Comparison of ENCODE assay signal across 8 cellular contexts in genomic region chr6:49551866-49552129, GRCh38. TPM values are rescaled to one million over a fixed set of nuclear protein-coding genes. Genes with fewer than 3 reads are reported as not detected.
DNase-seq lines count a peak whose midpoint lies in the region; ATAC-seq, FAIRE-seq and TF ChIP-seq lines count a peak whose summit lies in the region.

No MANE protein-coding gene starts in this region.

- no peaks in the 10 kb centered on the region for H3K9me3 Mint-ChIP-seq in activated naive CD4-positive, alpha-beta T cell treated with anti-CD3 and anti-CD28 coated beads, Interleukin-2, amount 50 U/mL, for 24 hours
- H3K9me3 Mint-ChIP-seq in osteocyte (ENCODE audit: unreplicated experiment), result no peaks in the 10 kb centered on the region

- no peak for FAIRE-seq in bronchial epithelial cell (lab: Jason Lieb, UNC)

- H3K27me3 Mint-ChIP-seq in activated naive CD4-positive, alpha-beta T cell treated with anti-CD3 and anti-CD28 coated beads, Interleukin-2, amount 50 U/mL, for 24 hours, result peaks cover 25% of the 10 kb centered on the region
- H3K27me3 Mint-ChIP-seq in osteocyte (ENCODE audit: unreplicated experiment), result peaks cover 55% of the 10 kb centered on the region

- ATAC-seq in HG03045 (IDR thresholded peaks at IDR 0.05; ENCODE audit: unreplicated experiment) (peak; percentile 61), left lobe of liver (no peak)

- no peaks in the 10 kb centered on the region for H3K36me3 ChIP-seq in bronchial epithelial cell (ENCODE audit: control insufficient read depth, insufficient read depth, low read length)

- H3K4me3 Mint-ChIP-seq in activated naive CD4-positive, alpha-beta T cell treated with anti-CD3 and anti-CD28 coated beads, Interleukin-2, amount 50 U/mL, for 24 hours, result peak overlapping the region; percentile 83
- peak overlapping the region; percentile 68 for H3K4me3 Mint-ChIP-seq in osteocyte (ENCODE audit: unreplicated experiment)

- H3K27me3 ChIP-seq in bronchial epithelial cell (ENCODE audit: control insufficient read depth, insufficient read depth, low read length), result no peaks in the 10 kb centered on the region

- no peak for DNase-seq in activated naive CD4-positive, alpha-beta T cell treated with Interleukin-2 at 50 U/mL for 16 hours
- DNase-seq in bronchial epithelial cell (ENCODE audit: low read depth) (no peak), osteocyte (ENCODE audit: extremely low spot score, unreplicated experiment) (no peak), left lobe of liver (ENCODE audit: low spot score) (no peak), NCI-H82 treated with DMSO at 0.1 percent for 48 hours (lab: John Stamatoyannopoulos, UW; ENCODE audit: unreplicated experiment) (no peak)
- DNase-seq in activated CD8-positive, alpha-beta memory T cell treated with anti-CD3 and anti-CD28 coated beads, Interleukin-2, amount 50 U/mL, for 4 hours, result no peak

- no peak for TF ChIP-seq CTCF in bronchial epithelial cell (IDR thresholded peaks at IDR 0.05; ENCODE audit: insufficient read depth, low read length, severe bottlenecking)
- no peak for TF ChIP-seq CTCF in osteocyte (IDR thresholded peaks at IDR 0.05)

- H3K4me3 ChIP-seq in bronchial epithelial cell (ENCODE audit: low read depth, low read length), result peak overlapping the region; percentile 86

- H3K27ac Mint-ChIP-seq in activated naive CD4-positive, alpha-beta T cell treated with anti-CD3 and anti-CD28 coated beads, Interleukin-2, amount 50 U/mL, for 24 hours, result no peak overlapping the region
- H3K27ac Mint-ChIP-seq in osteocyte (ENCODE audit: unreplicated experiment), result no peak overlapping the region

- H3K4me1 Mint-ChIP-seq in activated naive CD4-positive, alpha-beta T cell treated with anti-CD3 and anti-CD28 coated beads, Interleukin-2, amount 50 U/mL, for 24 hours, result peaks cover 28% of the 10 kb centered on the region
- H3K4me1 Mint-ChIP-seq in osteocyte (ENCODE audit: unreplicated experiment), result peaks cover 18% of the 10 kb centered on the region

- no peaks in the 10 kb centered on the region for H3K36me3 Mint-ChIP-seq in activated naive CD4-positive, alpha-beta T cell treated with anti-CD3 and anti-CD28 coated beads, Interleukin-2, amount 50 U/mL, for 24 hours
- H3K36me3 Mint-ChIP-seq in osteocyte (ENCODE audit: unreplicated experiment), result no peaks in the 10 kb centered on the region

RNA-seq across cellular contexts. Expression of gene C6orf141, which starts 1.3 kb away (rescaled TPM):
- total RNA-seq in bronchial epithelial cell (7.8 and 10.8 TPM in 2 replicates), osteocyte (not detected in 2 replicates), left lobe of liver (0.48 TPM)

RNA-seq across cellular contexts. Expression of gene GLYATL3, which starts 52.1 kb away (rescaled TPM):
- total RNA-seq in bronchial epithelial cell (0.26 TPM in 1 of 2 replicates, not detected in the other), osteocyte (not detected in 2 replicates), left lobe of liver (not detected)
